ENCODE assay signal across 26 cellular contexts in the genomic region with DNA sequence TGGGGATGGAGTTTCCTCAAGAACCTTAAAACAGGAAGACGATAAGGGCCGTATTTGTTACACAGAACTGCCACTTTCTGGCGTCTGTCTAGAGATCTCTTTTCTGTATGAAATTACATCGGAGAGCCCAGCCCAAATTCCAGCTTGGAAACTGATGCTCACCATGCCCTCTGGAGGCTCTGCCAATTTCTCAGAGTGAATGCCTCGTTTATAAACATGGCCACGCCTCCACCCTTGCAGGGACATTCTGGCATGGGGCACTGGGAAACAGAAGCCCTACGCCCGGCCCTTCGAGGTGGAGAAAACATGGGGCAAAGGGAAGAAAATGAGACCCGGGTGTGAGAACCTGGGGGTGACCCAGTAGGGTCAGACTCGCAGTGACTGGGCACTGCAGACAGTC. TPM values are rescaled to one million over a fixed set of nuclear protein-coding genes. Genes with fewer than 3 reads are reported as not detected.
DNase-seq lines count a peak whose midpoint lies in the region; ATAC-seq and TF ChIP-seq lines count a peak whose summit lies in the region.
"Had no signal": no experiment of that assay in that cellular context is flagged by ENCODE, and none has a peak within 500 bp of the region (broad histone marks: within the 10 kb centered on the region; RNA-seq: fewer than 3 reads in every experiment).

No MANE protein-coding gene starts in this region.

- no peak for TF ChIP-seq RAD21 in IMR-90 (IDR thresholded peaks at IDR 0.05; ENCODE audit: low read length)

- no peak for TF ChIP-seq POLR2A in IMR-90 (IDR thresholded peaks at IDR 0.05; ENCODE audit: low read depth, low read length)

- DNase-seq in AG08395 (ENCODE audit: low spot score) = peak; percentile 40
- no peak for DNase-seq in IMR-90
- peak; percentile 50 for DNase-seq in fibroblast of peridontal ligament (ENCODE audit: extremely low read depth)
- peak; percentile 43 for DNase-seq in pons (ENCODE audit: low spot score)
- DNase-seq in GM03348 (ENCODE audit: low spot score) = no peak
- no peak for DNase-seq in stimulated activated CD4-positive, alpha-beta T cell treated with anti-CD3 and anti-CD28 coated beads, Interleukin-4, amount 100 ng/mL, for 24 hours
- no peak for DNase-seq in DMS79 (lab: John Stamatoyannopoulos, UW)
- DNase-seq: activated CD4-positive, CD25-positive, alpha-beta regulatory T cell treated with anti-CD3 and anti-CD28 coated beads, Interleukin-2, amount 50 U/mL, for 72 hours; activated CD8-positive, alpha-beta T cell treated with anti-CD3 and anti-CD28 coated beads for 36 hours; DMS53; GDM1; left ventricle myocardium superior; NCI-H1417 treated with DMSO at 0.1 percent for 48 hours; NCI-H774; right cardiac atrium; stimulated activated CD4-positive, alpha-beta T cell treated with anti-CD3 and anti-CD28 coated beads, Interleukin-4, amount 100 ng/mL, for 4 hours; stimulated activated naive B cell treated with anti-CD40 and anti-IgM and Interleukin-4, amounts not matched to agents 10 μg/mL and 1 μg/mL and 100 μg/mL, for 72 hours had no signal

- H3K14ac ChIP-seq in IMR-90 (replicated peaks; ENCODE audit: low read depth, low read length) = no peak overlapping the region

- CTCF ChIA-PET in IMR-90 (lab: Yijun Ruan, JAX) = no interaction called here

- peak overlapping the region; percentile 58; the same call in 1 of the 2 replicates for H2BK120ac ChIP-seq in IMR-90 (ENCODE audit: low read depth, low read length)

- H3K9me1 ChIP-seq in IMR-90 (ENCODE audit: insufficient read depth, low read length) = peaks cover 3% of the 10 kb centered on the region; the same call in 1 of the 2 replicates

- POLR2A ChIA-PET in IMR-90 (lab: Charles Lee; ENCODE audit: unreplicated experiment) = no interaction called here

- no peak overlapping the region for H3K9ac ChIP-seq in IMR-90 (ENCODE audit: low read depth, low read length)
- H3K9ac ChIP-seq: KMS-11 had no signal

- H2AK5ac ChIP-seq in IMR-90 (ENCODE audit: low read depth, low read length) = no peak overlapping the region

- no peak overlapping the region for H3K18ac ChIP-seq in IMR-90 (ENCODE audit: low read depth, low read length)

- H4K5ac ChIP-seq in IMR-90 (ENCODE audit: low read depth, low read length) = no peak overlapping the region

- H4K20me1 ChIP-seq in IMR-90 (ENCODE audit: insufficient read depth, low read length) = no peaks in the 10 kb centered on the region

- H3K4me2 ChIP-seq in IMR-90 (ENCODE audit: low read depth, low read length) = no peak overlapping the region
- H3K4me2 ChIP-seq: KMS-11 had no signal

- H3K4me1 ChIP-seq in IMR-90 (ENCODE audit: control insufficient read depth, insufficient read depth, low read length) = peaks cover 10% of the 10 kb centered on the region
- H3K4me1 ChIP-seq: pancreas had no signal

- H3K9me3 ChIP-seq in IMR-90 (ENCODE audit: control insufficient read depth, insufficient read depth, low read length) = peaks cover 4% of the 10 kb centered on the region
- H3K9me3 ChIP-seq: pancreas, thoracic aorta had no signal

- H3K4ac ChIP-seq in IMR-90 (ENCODE audit: low read depth, low read length) = no peak overlapping the region

- H2AK9ac ChIP-seq in IMR-90 (replicated peaks; ENCODE audit: low read depth, low read length, poor library complexity) = no peak overlapping the region

- in situ Hi-C loops in IMR-90 (cut with MboI; ENCODE audit: low sequenced_read_pairs) = loop anchor here (5.0 kb wide), 1 partner anchor 63 kb away; no protein-coding TSS in a partner anchor

- no peak overlapping the region for H4K91ac ChIP-seq in IMR-90 (ENCODE audit: insufficient read depth, low read depth, low read length)

- no peak overlapping the region for H3K56ac ChIP-seq in IMR-90 (ENCODE audit: extremely low read depth, insufficient read depth, low read length)

- no peak overlapping the region for H3K4me3 ChIP-seq in IMR-90 (ENCODE audit: insufficient read depth, low read depth, low read length)
- H3K4me3 ChIP-seq: coronary artery, gastroesophageal sphincter, pancreas, thoracic aorta had no signal

- intact Hi-C loops in IMR-90 (cut with micrococcal nuclease) = no loop called here

- no peak overlapping the region for H3K27ac ChIP-seq in IMR-90 (ENCODE audit: insufficient read depth, low read length)
- H3K27ac ChIP-seq: coronary artery, gastroesophageal sphincter, KMS-11, pancreas, RWPE1, thoracic aorta had no signal

- no peak overlapping the region for H3K23ac ChIP-seq in IMR-90 (ENCODE audit: low read depth, low read length)

- WGBS in IMR-90 (ENCODE audit: extremely low coverage in 2 of 2, insufficient read length in 1 of 2), 2 experiments = 55% methylated on average over 10 of the region's 11 CpGs; no CpG with 5 or more reads in 1 of the 2 experiments

- ATAC-seq in IMR-90 (ENCODE audit: low read depth) (no peak), GM21360 (IDR thresholded peaks at IDR 0.05; ENCODE audit: unreplicated experiment) (no peak)
- ATAC-seq: activated CD8-positive, alpha-beta T cell treated with anti-CD3 and anti-CD28 coated beads for 36 hours; activated naive CD4-positive, alpha-beta T cell treated with anti-CD3 and anti-CD28 coated beads, Interleukin-2, amount 50 U/mL, for 72 hours; esophagus mucosa; gastroesophageal sphincter; left ventricle myocardium superior; pancreas; right cardiac atrium; stimulated activated naive B cell treated with anti-CD40 and anti-IgM and Interleukin-4, amounts not matched to agents 10 μg/mL and 1 μg/mL and 100 μg/mL, for 72 hours had no signal

- no peak overlapping the region for H2AFZ ChIP-seq in IMR-90 (replicated peaks; ENCODE audit: low read length, poor library complexity)

- H2BK5ac ChIP-seq in IMR-90 (ENCODE audit: low read depth, low read length, poor library complexity, severe bottlenecking) = no peak overlapping the region

- H2BK20ac ChIP-seq in IMR-90 (ENCODE audit: low read depth, low read length) = no peak overlapping the region; the same call in 1 of the 2 replicates

- peaks cover 22% of the 10 kb centered on the region for H3K27me3 ChIP-seq in IMR-90 (ENCODE audit: control insufficient read depth, insufficient read depth, low read length)
- H3K27me3 ChIP-seq: gastroesophageal sphincter, pancreas had no signal

- no peak for TF ChIP-seq CTCF in IMR-90 (conservative IDR thresholded peaks at IDR 0.05; ENCODE audit: low read depth, low read length)

- dilution Hi-C loops in IMR-90 (cut with HindIII; ENCODE audit: low sequenced_read_pairs, unreplicated experiment) = no loop called here

- no peak overlapping the region for H2BK15ac ChIP-seq in IMR-90 (ENCODE audit: low read depth, low read length)

- H4K8ac ChIP-seq in IMR-90 (ENCODE audit: low read depth in 2 of 2, low read length in 2 of 2) = no peak overlapping the region

- no peaks in the 10 kb centered on the region for H3K36me3 ChIP-seq in IMR-90 (ENCODE audit: control insufficient read depth, insufficient read depth, low read length)
- H3K36me3 ChIP-seq: gastroesophageal sphincter, pancreas, thoracic aorta had no signal

- H3K79me1 ChIP-seq in IMR-90 (ENCODE audit: low read depth in 1 of 2, low read length in 2 of 2) = no peaks in the 10 kb centered on the region

- BruUV-seq in IMR-90 (replicated peaks; lab: Mats Ljungman, UMichigan) = no TSS peak

TF ChIP-seq in IMR-90, 13 proteins besides CTCF, POLR2A, EP300 and RAD21:
- TF ChIP-seq, protein P1, sequence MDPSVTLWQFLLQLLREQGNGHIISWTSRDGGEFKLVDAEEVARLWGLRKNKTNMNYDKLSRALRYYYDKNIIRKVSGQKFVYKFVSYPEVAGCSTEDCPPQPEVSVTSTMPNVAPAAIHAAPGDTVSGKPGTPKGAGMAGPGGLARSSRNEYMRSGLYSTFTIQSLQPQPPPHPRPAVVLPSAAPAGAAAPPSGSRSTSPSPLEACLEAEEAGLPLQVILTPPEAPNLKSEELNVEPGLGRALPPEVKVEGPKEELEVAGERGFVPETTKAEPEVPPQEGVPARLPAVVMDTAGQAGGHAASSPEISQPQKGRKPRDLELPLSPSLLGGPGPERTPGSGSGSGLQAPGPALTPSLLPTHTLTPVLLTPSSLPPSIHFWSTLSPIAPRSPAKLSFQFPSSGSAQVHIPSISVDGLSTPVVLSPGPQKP (IDR thresholded peaks at IDR 0.05; ENCODE audit: borderline replicate concordance, low read depth, low read length) = no peak
- TF ChIP-seq RFX5 (IDR thresholded peaks at IDR 0.05; ENCODE audit: low read depth, low read length) (no peak), CEBPB (IDR thresholded peaks at IDR 0.05; ENCODE audit: low read depth, low read length) (no peak), RCOR1 (IDR thresholded peaks at IDR 0.05; ENCODE audit: insufficient replicate concordance, low read length) (no peak), CHD1 (IDR thresholded peaks at IDR 0.05; ENCODE audit: low read depth, low read length) (no peak), NFE2L2 (IDR thresholded peaks at IDR 0.05; ENCODE audit: low read depth, low read length) (no peak), BHLHE40 (IDR thresholded peaks at IDR 0.05; ENCODE audit: low read depth, low read length) (no peak), MXI1 (IDR thresholded peaks at IDR 0.05; ENCODE audit: borderline replicate concordance, low read depth, low read length) (no peak), MAFK (IDR thresholded peaks at IDR 0.05; ENCODE audit: low read depth, low read length) (no peak), FOS (IDR thresholded peaks at IDR 0.05; ENCODE audit: low read depth, low read length) (no peak), MAZ (IDR thresholded peaks at IDR 0.05; ENCODE audit: borderline replicate concordance, low read depth, low read length) (no peak), SMC3 (IDR thresholded peaks at IDR 0.05; ENCODE audit: low read depth, low read length) (no peak)
- TF ChIP-seq, protein P2, sequence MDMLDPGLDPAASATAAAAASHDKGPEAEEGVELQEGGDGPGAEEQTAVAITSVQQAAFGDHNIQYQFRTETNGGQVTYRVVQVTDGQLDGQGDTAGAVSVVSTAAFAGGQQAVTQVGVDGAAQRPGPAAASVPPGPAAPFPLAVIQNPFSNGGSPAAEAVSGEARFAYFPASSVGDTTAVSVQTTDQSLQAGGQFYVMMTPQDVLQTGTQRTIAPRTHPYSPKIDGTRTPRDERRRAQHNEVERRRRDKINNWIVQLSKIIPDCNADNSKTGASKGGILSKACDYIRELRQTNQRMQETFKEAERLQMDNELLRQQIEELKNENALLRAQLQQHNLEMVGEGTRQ (IDR thresholded peaks at IDR 0.05; ENCODE audit: low read depth, low read length) = no peak

RNA-seq across cellular contexts. Expression of a gene that starts 53.4 kb away (rescaled TPM):
- 443 and 475 TPM in 2 replicates for total RNA-seq in IMR-90 (2012; rRNA removed)
- 364 and 377 TPM in 2 replicates for polyA plus RNA-seq in IMR-90 (2012; rRNA removed)
- polyA plus RNA-seq in IMR-90 (2012; cell fraction: cytosol; rRNA removed) = 372 and 417 TPM in 2 replicates
- polyA plus RNA-seq in IMR-90 (2012; cell fraction: nucleus; rRNA removed; ENCODE audit: low replicate concordance) = 300 and 409 TPM in 2 replicates

Comparison
In these comparisons a context has a peak if more than half of its experiments do, and no peak if none do; other contexts are left out.
1. DNase-seq: peak in AG08395 (single experiment), fibroblast of peridontal ligament (single experiment) and pons (single experiment); none in IMR-90 (single experiment), GM03348 (single experiment), stimulated activated CD4-positive, alpha-beta T cell treated with anti-CD3 and anti-CD28 coated beads, Interleukin-4, amount 100 ng/mL, for 24 hours (single experiment) and DMS79 (single experiment).